Comparison of ENCODE assay signal across 29 cellular contexts in genomic region chr3:197404754-197405153, GRCh38.
"Had no signal": no experiment of that assay in that cellular context is flagged by ENCODE, and none has a peak within 500 bp of the region (broad histone marks: within the 10 kb centered on the region; RNA-seq: fewer than 3 reads in every experiment).

No MANE protein-coding gene starts in this region.

- H3K36me3 ChIP-seq: ascending aorta, SJSA1 had no signal

- H3K4me3 ChIP-seq: ascending aorta, SJSA1 had no signal

- DNase-seq: activated B cell treated with CpG ODN at 0.5 μM for 24 hours; activated CD4-positive, alpha-beta T cell treated with anti-CD3 and anti-CD28 coated beads for 1 hour; activated CD4-positive, alpha-beta T cell treated with anti-CD3 and anti-CD28 coated beads, Interleukin-2, amount 10 ng/mL, durations not matched to agents 24 days and 14 days; activated CD4-positive, alpha-beta T cell treated with anti-CD3 and anti-CD28 coated beads, Interleukin-2, amount 50 U/mL, for 48 hours; activated CD8-positive, alpha-beta memory T cell treated with anti-CD3 and anti-CD28 coated beads, Interleukin-2, amount 10 ng/mL, durations not matched to agents 7 days and 5 days; activated effector memory CD4-positive, alpha-beta T cell treated with Interleukin-2 at 50 U/mL for 16 hours; activated naive CD4-positive, alpha-beta T cell; activated T-cell treated with anti-CD3 and anti-CD28 coated beads, Interleukin-2, amount 50 U/mL, for 24 hours; amniotic stem cell; KG1; NCI-H1092; NCI-H1417; NCI-H1930; NCI-H2107; NCI-H2171 treated with DMSO at 0.1 percent for 48 hours; NCI-H345; NCI-H510A; NCI-H526 treated with DMSO at 0.1 percent for 48 hours; NCI-H82; NK-92 treated with Interleukin-12 subunit alpha and Interleukin-12 subunit beta, amount 100 ng/mL, for 24 hours; OCI-M1; RPMI8226; SHP77; T-cell; T-helper 2 cell; T1000 had no signal

- H3K27ac ChIP-seq: ascending aorta, SJSA1 had no signal

- H3K4me1 ChIP-seq: ascending aorta, SJSA1 had no signal

- ATAC-seq: activated CD8-positive, alpha-beta memory T cell treated with anti-CD3 and anti-CD28 coated beads, Interleukin-2, amount 10 ng/mL, durations not matched to agents 7 days and 5 days; Panc1; T-cell had no signal

- H3K27me3 ChIP-seq: ascending aorta, SJSA1 had no signal

- H3K9me3 ChIP-seq: ascending aorta, SJSA1 had no signal
